In genomic region chr7:43764807-43765491, GRCh38 we compare ENCODE assay signal across 11 cellular contexts. TPM values are rescaled to one million over a fixed set of nuclear protein-coding genes. Genes with fewer than 3 reads are reported as not detected.
DNase-seq lines count a peak whose midpoint lies in the region; ATAC-seq, FAIRE-seq and TF ChIP-seq lines count a peak whose summit lies in the region.
"Had no signal": no experiment of that assay in that cellular context is flagged by ENCODE, and none has a peak within 500 bp of the region (broad histone marks: within the 10 kb centered on the region; RNA-seq: fewer than 3 reads in every experiment).

No MANE protein-coding gene starts in this region.

- H3K9me3 Mint-ChIP-seq in CD8-positive, alpha-beta memory T cell, result no peaks in the 10 kb centered on the region
- H3K9me3 Mint-ChIP-seq: activated naive CD4-positive, alpha-beta T cell treated with anti-CD3 and anti-CD28 coated beads, Interleukin-2, amount 10 ng/mL, durations not matched to agents 7 days and 5 days had no signal

- H3K36me3 Mint-ChIP-seq in CD8-positive, alpha-beta memory T cell, result peaks cover 0 to 2% (median 0%) of the 10 kb centered on the region in 3 donors

- no peaks in the 10 kb centered on the region for H3K27me3 Mint-ChIP-seq in CD8-positive, alpha-beta memory T cell
- H3K27me3 Mint-ChIP-seq: activated naive CD4-positive, alpha-beta T cell treated with anti-CD3 and anti-CD28 coated beads, Interleukin-2, amount 10 ng/mL, durations not matched to agents 7 days and 5 days had no signal

- TF ChIP-seq EP300 in esophagus muscularis mucosa (IDR thresholded peaks at IDR 0.05) (no peak), ovary (IDR thresholded peaks at IDR 0.05) (no peak)

- H3K4me3 ChIP-seq in CD8-positive, alpha-beta memory T cell (ENCODE audit: low read length), result peak overlapping the region; percentile 11
- H3K4me3 ChIP-seq in esophagus muscularis mucosa (no peak overlapping the region), pancreas (peak overlapping the region in 2 of 4 donors; percentile 9 to 23), ovary (no peak overlapping the region)

- H3K4me1 ChIP-seq in CD8-positive, alpha-beta memory T cell (ENCODE audit: insufficient read depth, low read length), result peaks cover 9% of the 10 kb centered on the region
- H3K4me1 ChIP-seq in esophagus muscularis mucosa (peaks cover 3 to 49% (median 45%) of the 10 kb centered on the region in 4 donors), pancreas (peaks cover 0 to 19% (median 6%) of the 10 kb centered on the region in 3 donors), ovary (ENCODE audit: insufficient read depth) (peaks cover 11% of the 10 kb centered on the region)

- H3K9me3 ChIP-seq in CD8-positive, alpha-beta memory T cell (ENCODE audit: low read length), result no peaks in the 10 kb centered on the region
- H3K9me3 ChIP-seq in esophagus muscularis mucosa (no peaks in the 10 kb centered on the region), pancreas (no peaks in the 10 kb centered on the region), ovary (no peaks in the 10 kb centered on the region)
- H3K9me3 ChIP-seq: psoas muscle had no signal

- TF ChIP-seq POLR2A in esophagus muscularis mucosa (IDR thresholded peaks at IDR 0.05; ENCODE audit: low read depth) (no peak), ovary (IDR thresholded peaks at IDR 0.05) (no peak)

- no peak overlapping the region for H3K27ac Mint-ChIP-seq in CD8-positive, alpha-beta memory T cell

- no peak for DNase-seq in CD8-positive, alpha-beta memory T cell
- DNase-seq in NOMO-1 treated with DMSO at 0.1 percent for 48 hours (lab: John Stamatoyannopoulos, UW; ENCODE audit: unreplicated experiment) (peak; percentile 79), esophagus muscularis mucosa (ENCODE audit: extremely low spot score) (peak; percentile 64), pancreas (no peak), NCI-H1105 treated with DMSO at 0.1 percent for 48 hours (lab: John Stamatoyannopoulos, UW) (no peak), ovary (no peak), DMS153 treated with DMSO at 0.1 percent for 48 hours (lab: John Stamatoyannopoulos, UW; ENCODE audit: unreplicated experiment) (no peak)
- DNase-seq: activated naive CD4-positive, alpha-beta T cell treated with anti-CD3 and anti-CD28 coated beads, Interleukin-2, amount 10 ng/mL, durations not matched to agents 7 days and 5 days; NCI-H2029; psoas muscle had no signal

- POLR2A ChIA-PET in CD8-positive, alpha-beta memory T cell (lab: Charles Lee), result no interaction called here

- no peak for TF ChIP-seq CTCF in esophagus muscularis mucosa (IDR thresholded peaks at IDR 0.05)
- no peak for TF ChIP-seq CTCF in pancreas (IDR thresholded peaks at IDR 0.05)
- no peak for TF ChIP-seq CTCF in ovary (IDR thresholded peaks at IDR 0.05)

- 71% methylated on average over 10 of the region's 10 CpGs for WGBS in esophagus muscularis mucosa
- WGBS in pancreas, 2 donors, result 49 to 54% methylated on average over 10 of the region's 10 CpGs
- 69 to 80% (median 71%) methylated on average over 10 of the region's 10 CpGs for WGBS in ovary, 3 donors

- CTCF ChIA-PET in CD8-positive, alpha-beta memory T cell (lab: Charles Lee), result interaction anchor here (1.0 kb wide), 1 partner anchor 182 kb away, joined by 3 read pairs; the partner anchor contains the start of gene STK17A

- H3K4me1 Mint-ChIP-seq in CD8-positive, alpha-beta memory T cell, result peaks cover 27 to 49% (median 27%) of the 10 kb centered on the region in 3 donors

- no peak overlapping the region for H3K4me3 Mint-ChIP-seq in CD8-positive, alpha-beta memory T cell
- H3K4me3 Mint-ChIP-seq: activated naive CD4-positive, alpha-beta T cell treated with anti-CD3 and anti-CD28 coated beads, Interleukin-2, amount 10 ng/mL, durations not matched to agents 7 days and 5 days had no signal

- H3K27ac ChIP-seq in CD8-positive, alpha-beta memory T cell (ENCODE audit: low read depth, low read length), result peak overlapping the region; percentile 29
- H3K27ac ChIP-seq in esophagus muscularis mucosa (replicated peaks in 1 of 4), result peak overlapping the region in 3 of 4 donors; percentile 11 to 53 (median 32)
- peak overlapping the region in 1 of 4 donors; percentile 25 for H3K27ac ChIP-seq in pancreas
- peak overlapping the region in 1 of 2 donors; percentile 61 for H3K27ac ChIP-seq in ovary

- H3K27me3 ChIP-seq in CD8-positive, alpha-beta memory T cell (ENCODE audit: insufficient read depth, low read length, poor library complexity, severe bottlenecking), result no peaks in the 10 kb centered on the region
- H3K27me3 ChIP-seq in esophagus muscularis mucosa, result no peaks in the 10 kb centered on the region
- no peaks in the 10 kb centered on the region for H3K27me3 ChIP-seq in pancreas
- H3K27me3 ChIP-seq in ovary, result no peaks in the 10 kb centered on the region

- intact Hi-C loops in esophagus muscularis mucosa (cut with DNase I), result no loop called here
- intact Hi-C loops in pancreas (cut with DNase I), result no loop called here
- intact Hi-C loops in ovary (cut with DNase I), result no loop called here

- H3K36me3 ChIP-seq in CD8-positive, alpha-beta memory T cell (ENCODE audit: insufficient read depth, low read length), result no peaks in the 10 kb centered on the region
- H3K36me3 ChIP-seq in esophagus muscularis mucosa, result peaks cover 0 to 5% (median 0%) of the 10 kb centered on the region in 4 donors
- H3K36me3 ChIP-seq in pancreas, result no peaks in the 10 kb centered on the region
- no peaks in the 10 kb centered on the region for H3K36me3 ChIP-seq in ovary

- no peak for FAIRE-seq in pancreas (lab: Jason Lieb, UNC)

- ATAC-seq in pancreas, result peak; percentile 43 to 73 (median 66)
- no peak for ATAC-seq in GM18520 (IDR thresholded peaks at IDR 0.05; ENCODE audit: unreplicated experiment)

RNA-seq across cellular contexts. Expression of gene BLVRA, which starts 6.5 kb away (rescaled TPM):
- total RNA-seq in CD8-positive, alpha-beta memory T cell, result 10 to 100 TPM; 26.8 to 30.1 TPM
- 52.6 TPM for polyA plus RNA-seq in CD8-positive, alpha-beta memory T cell
- 100 to 1,000 TPM in 1 of 4 donors, 10 to 100 TPM in 3; 84.8 to 102 (median 92.8) TPM for total RNA-seq in esophagus muscularis mucosa
- total RNA-seq in pancreas, result 10 to 100 TPM; 12.4 to 21.3 (median 15.4) TPM
- polyA plus RNA-seq in pancreas, result 10 to 100 TPM; 19.0 to 31.6 TPM
- 10 to 100 TPM; 47.6 to 75.1 (median 65.2) TPM for total RNA-seq in ovary
- 10 to 100 TPM; 64.4 to 66.4 TPM for polyA plus RNA-seq in ovary

RNA-seq across cellular contexts. Expression of gene COA1, which starts 35.6 kb away (rescaled TPM):
- total RNA-seq in CD8-positive, alpha-beta memory T cell, result 10 to 100 TPM; 75.9 to 81.6 TPM
- polyA plus RNA-seq in CD8-positive, alpha-beta memory T cell, result 68.9 TPM
- total RNA-seq in esophagus muscularis mucosa (10 to 100 TPM; 26.1 to 49.0 (median 30.9) TPM), pancreas (10 to 100 TPM; 24.6 to 33.2 (median 27.1) TPM), ovary (10 to 100 TPM; 45.4 to 67.7 (median 51.8) TPM)
- polyA plus RNA-seq in pancreas (10 to 100 TPM; 25.7 to 34.4 TPM), ovary (10 to 100 TPM; 33.2 to 41.8 TPM)

Comparison
In these comparisons a context has a peak if more than half of its experiments do, and no peak if none do; other contexts are left out.
1. DNase-seq: peak in NOMO-1 treated with DMSO at 0.1 percent for 48 hours (single experiment) and esophagus muscularis mucosa (single experiment); none in CD8-positive, alpha-beta memory T cell (0 of 5), pancreas (0 of 6), NCI-H1105 treated with DMSO at 0.1 percent for 48 hours (single experiment), ovary (0 of 5) and DMS153 treated with DMSO at 0.1 percent for 48 hours (single experiment).